ENCODE assay signal across 10 cellular contexts in genomic region chrX:126982158-126982557, GRCh38.
"Had no signal": no experiment of that assay in that cellular context is flagged by ENCODE, and none has a peak within 500 bp of the region (broad histone marks: within the 10 kb centered on the region; RNA-seq: fewer than 3 reads in every experiment).

No MANE protein-coding gene starts in this region.

- H3K36me3 ChIP-seq: HAP-1 had no signal

- H2AFZ ChIP-seq: GM23248 had no signal

- H3K27ac ChIP-seq: GM23248 had no signal

- FAIRE-seq: HTR-8/SVneo, K562 had no signal

- DNase-seq: GM23248, GOT3, H7, HFFc6, IMR-90, KG1 had no signal

- H3K4me3 ChIP-seq: GM23248, HAP-1, K562 had no signal

- ATAC-seq: HCT116, K562 had no signal

- H3K9ac ChIP-seq: GM23248 had no signal

- H3K4me1 ChIP-seq: HAP-1 had no signal

- H3K9me3 ChIP-seq: HAP-1 had no signal
